Comparison of ENCODE assay signal across 8 cellular contexts in genomic region chr1:58883037-58883887, GRCh38.
DNase-seq lines count a peak whose midpoint lies in the region; ATAC-seq and TF ChIP-seq lines count a peak whose summit lies in the region.

No MANE protein-coding gene starts in this region.

- no peaks in the 10 kb centered on the region for H3K27me3 Mint-ChIP-seq in CD4-positive, alpha-beta T cell

- H3K79me2 ChIP-seq in SK-N-SH (ENCODE audit: insufficient read depth): no peaks in the 10 kb centered on the region

- peaks cover 41% of the 10 kb centered on the region for H3K4me1 Mint-ChIP-seq in CD4-positive, alpha-beta T cell (ENCODE audit: low read depth)

- TF ChIP-seq RAD21 in SK-N-SH (IDR thresholded peaks at IDR 0.05; ENCODE audit: low read length): no peak

- peak in 1 of 2 experiments; percentile 84; a peak in 2 of 4 replicates for TF ChIP-seq EP300 in SK-N-SH (IDR thresholded peaks at IDR 0.05; ENCODE audit: borderline replicate concordance in 1 of 2, low read depth in 1 of 2, low read length in 1 of 2)

- H3K27ac Mint-ChIP-seq in CD4-positive, alpha-beta T cell: no peak overlapping the region

- DNase-seq in Ammon's horn (ENCODE audit: low spot score) (peak; percentile 63), HL-60 (ENCODE audit: low read depth in 1 of 2, low spot score in 1 of 2) (peak; percentile 87 to 96), SK-N-SH (no peak), fibroblast of mammary gland (ENCODE audit: low read depth) (peak; percentile 99), non-pigmented ciliary epithelial cell (ENCODE audit: low read depth) (peak; percentile 95)
- DNase-seq in activated CD8-positive, alpha-beta memory T cell treated with anti-CD3 and anti-CD28 coated beads for 24 hours: no peak
- no peak for DNase-seq in CD4-positive, alpha-beta T cell

- H3F3A ChIP-seq in SK-N-SH (replicated peaks; ENCODE audit: insufficient read depth): peaks cover 11% of the 10 kb centered on the region

- H3K27me3 ChIP-seq in HL-60 (ENCODE audit: insufficient read depth, poor library complexity, severe bottlenecking): no peaks in the 10 kb centered on the region
- H3K27me3 ChIP-seq in SK-N-SH (ENCODE audit: insufficient read depth): no peaks in the 10 kb centered on the region
- H3K27me3 ChIP-seq in CD4-positive, alpha-beta T cell (ENCODE audit: control insufficient read depth, insufficient read depth, low read length): no peaks in the 10 kb centered on the region

- no peak for ATAC-seq in HG03139 (IDR thresholded peaks at IDR 0.05; ENCODE audit: unreplicated experiment)
- ATAC-seq in CD4-positive, alpha-beta T cell (ENCODE audit: poor library complexity): no peak

- intact Hi-C loops in CD4-positive, alpha-beta T cell (cut with DNase I, micrococcal nuclease): no loop called here

- peak overlapping the region; percentile 61 for H3K9ac ChIP-seq in SK-N-SH

- H3K36me3 ChIP-seq in SK-N-SH (replicated peaks in 1 of 2; ENCODE audit: control insufficient read depth in 1 of 2, insufficient read depth in 2 of 2, low read length in 1 of 2): no peaks in the 10 kb centered on the region

- H3K9me2 ChIP-seq in SK-N-SH: no peaks in the 10 kb centered on the region

- H3K4me3 ChIP-seq in HL-60 (replicated peaks; ENCODE audit: insufficient read depth, low read length) (no peak overlapping the region), SK-N-SH (ENCODE audit: low read depth in 2 of 2, low read length in 1 of 2) (no peak overlapping the region), fibroblast of mammary gland (ENCODE audit: control insufficient read depth, low read depth, low read length) (no peak overlapping the region)

- peak overlapping the region; percentile 29; the same call in 1 of the 2 replicates for H2AFZ ChIP-seq in SK-N-SH (ENCODE audit: low read depth)

- CTCF ChIA-PET in SK-N-SH (lab: Yijun Ruan, JAX): interaction anchor here (1.0 to 1.2 kb wide), 3 partner anchors 10 to 484 kb away, joined by 3 to 4 read pairs (median 3); no protein-coding TSS in a partner anchor
- CTCF ChIA-PET in CD4-positive, alpha-beta T cell (lab: Charles Lee): no interaction called here

- TF ChIP-seq CTCF in HL-60 (IDR thresholded peaks at IDR 0.05; ENCODE audit: insufficient read depth, low read length) (no peak), SK-N-SH (IDR thresholded peaks at IDR 0.05) (no peak), fibroblast of mammary gland (conservative IDR thresholded peaks at IDR 0.05; ENCODE audit: control insufficient read depth, insufficient read depth, low read depth, low read length) (no peak)
- TF ChIP-seq CTCF in CD4-positive, alpha-beta T cell (IDR thresholded peaks at IDR 0.05): no peak

- no peak overlapping the region for H3K4me3 Mint-ChIP-seq in CD4-positive, alpha-beta T cell

- WGBS in SK-N-SH (ENCODE audit: low lambda C conversion rate): 58% methylated on average over 12 of the region's 12 CpGs

- no peaks in the 10 kb centered on the region for H3K9me3 Mint-ChIP-seq in CD4-positive, alpha-beta T cell

- H3K27ac ChIP-seq in HL-60 (replicated peaks): peak overlapping the region; percentile 81
- H3K27ac ChIP-seq in SK-N-SH (ENCODE audit: low read depth in 2 of 2, low read length in 1 of 2): peak overlapping the region in 1 of 2 experiments; percentile 87; a peak in 2 of 4 replicates
- H3K27ac ChIP-seq in CD4-positive, alpha-beta T cell (ENCODE audit: low read depth, low read length): no peak overlapping the region

- no peaks in the 10 kb centered on the region for H3K9me3 ChIP-seq in SK-N-SH
- no peaks in the 10 kb centered on the region for H3K9me3 ChIP-seq in CD4-positive, alpha-beta T cell (ENCODE audit: control insufficient read depth, low read length)

- H3K4me2 ChIP-seq in SK-N-SH: no peak overlapping the region

- POLR2A ChIA-PET in SK-N-SH (lab: Yijun Ruan, JAX): interaction anchor here (1.0 kb wide), 1 partner anchor 9 kb away, joined by 3 read pairs; no protein-coding TSS in a partner anchor
- POLR2A ChIA-PET in CD4-positive, alpha-beta T cell (lab: Charles Lee): interaction anchor here (1.4 kb wide), 1 partner anchor 25 kb away, joined by 4 read pairs; no protein-coding TSS in a partner anchor

- H4K20me1 ChIP-seq in SK-N-SH (ENCODE audit: insufficient read depth): no peaks in the 10 kb centered on the region

- peaks cover 0 to 23% of the 10 kb centered on the region in 2 experiments; a peak in 2 of 4 replicates for H3K4me1 ChIP-seq in SK-N-SH (ENCODE audit: control insufficient read depth in 1 of 2, insufficient read depth in 2 of 2, low read depth in 1 of 2, low read length in 1 of 2)

- no peaks in the 10 kb centered on the region for H3K36me3 Mint-ChIP-seq in CD4-positive, alpha-beta T cell (ENCODE audit: low read depth)

TF ChIP-seq in SK-N-SH, 30 proteins besides CTCF, POLR2A, EP300 and RAD21 (continues in another document):
- TF ChIP-seq MXI1 (IDR thresholded peaks at IDR 0.05; ENCODE audit: low read depth, low read length) (no peak), POLR2AphosphoS5 (IDR thresholded peaks at IDR 0.05; ENCODE audit: low read depth, low read length) (peak; percentile 73; the same call in 1 of the 2 replicates), JUND (IDR thresholded peaks at IDR 0.05) (peak; percentile 85), FOXJ3 (CRISPR knock-in tag; IDR thresholded peaks at IDR 0.05) (no peak), TEAD4 (IDR thresholded peaks at IDR 0.05; ENCODE audit: borderline replicate concordance, insufficient read depth) (peak; percentile 86; the same call in 1 of the 2 replicates), MAX (IDR thresholded peaks at IDR 0.05; ENCODE audit: low read depth) (peak; percentile 87), NFIC (IDR thresholded peaks at IDR 0.05; ENCODE audit: borderline replicate concordance) (peak; percentile 98), GABPA (IDR thresholded peaks at IDR 0.05; ENCODE audit: low read depth) (peak; percentile 32), NRF1 (IDR thresholded peaks at IDR 0.05; ENCODE audit: low read depth, low read length) (no peak), YY1 (IDR thresholded peaks at IDR 0.05; ENCODE audit: low read depth) (no peak), GATA2 (CRISPR knock-in tag; IDR thresholded peaks at IDR 0.05) (no peak), ELF1 (IDR thresholded peaks at IDR 0.05) (no peak; the same call in 1 of the 2 replicates), RCOR1 (IDR thresholded peaks at IDR 0.05; ENCODE audit: low read length) (no peak), FOSL2 (IDR thresholded peaks at IDR 0.05; ENCODE audit: borderline replicate concordance, low read depth) (peak; percentile 86), RXRA (IDR thresholded peaks at IDR 0.05; ENCODE audit: borderline replicate concordance, low read depth) (peak; percentile 80), IRF3 (IDR thresholded peaks at IDR 0.05; ENCODE audit: low read depth, low read length) (no peak), USF2 (IDR thresholded peaks at IDR 0.05; ENCODE audit: borderline replicate concordance, low read depth, low read length) (no peak), TCF12 (IDR thresholded peaks at IDR 0.05) (peak; percentile 81), PBX3 (IDR thresholded peaks at IDR 0.05) (peak; percentile 64), RFX5 (IDR thresholded peaks at IDR 0.05; ENCODE audit: low read length) (no peak), CHD2 (IDR thresholded peaks at IDR 0.05; ENCODE audit: low read length, partially characterized antibody) (no peak), SMC3 (IDR thresholded peaks at IDR 0.05; ENCODE audit: low read depth, low read length) (no peak)

Comparison
In these comparisons a context has a peak if more than half of its experiments do, and no peak if none do; other contexts are left out.
1. DNase-seq: peak in Ammon's horn (single experiment), HL-60 (2 of 2), fibroblast of mammary gland (single experiment) and non-pigmented ciliary epithelial cell (single experiment); none in SK-N-SH (single experiment), activated CD8-positive, alpha-beta memory T cell treated with anti-CD3 and anti-CD28 coated beads for 24 hours (single experiment) and CD4-positive, alpha-beta T cell (0 of 10).